In the genomic region with DNA sequence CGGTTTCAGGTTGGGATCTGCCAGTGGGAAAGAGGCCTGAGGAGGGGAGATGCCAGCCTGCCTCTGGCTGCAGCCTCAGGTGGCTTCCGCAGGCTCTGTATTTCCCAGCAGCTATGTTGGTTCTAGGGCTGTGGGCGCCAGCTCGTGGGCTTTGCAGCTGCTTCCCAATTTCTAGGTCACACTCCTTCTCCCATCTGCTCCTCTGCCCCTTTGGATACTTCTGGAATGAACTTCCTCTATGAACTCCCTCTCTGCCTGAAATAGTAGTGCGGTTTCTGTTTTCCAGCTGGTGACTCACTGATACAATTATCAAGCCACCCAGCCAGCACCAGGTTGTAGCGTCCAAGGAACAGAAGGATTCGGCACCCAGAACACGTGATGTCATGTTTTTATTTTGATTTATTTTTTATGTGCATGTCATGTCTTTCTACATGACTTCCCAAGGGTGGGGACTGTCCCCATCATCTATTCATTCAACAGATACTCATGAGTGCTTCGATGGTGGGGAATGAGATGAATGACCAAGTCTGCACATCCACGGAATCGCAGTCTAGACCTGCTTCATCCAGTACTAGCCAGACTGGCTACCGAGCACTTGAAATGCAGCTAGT, we compare ENCODE assay signal across 9 cellular contexts. TPM values are rescaled to one million over a fixed set of nuclear protein-coding genes. Genes with fewer than 3 reads are reported as not detected.
DNase-seq lines count a peak whose midpoint lies in the region; ATAC-seq and TF ChIP-seq lines count a peak whose summit lies in the region.
"Had no signal": no experiment of that assay in that cellular context is flagged by ENCODE, and none has a peak within 500 bp of the region (broad histone marks: within the 10 kb centered on the region; RNA-seq: fewer than 3 reads in every experiment).

No MANE protein-coding gene starts in this region.

- POLR2A ChIA-PET in Panc1 (lab: Charles Lee): interaction anchor here (0.5 to 0.6 kb wide), 2 partner anchors 220 to 332 kb away, joined by 3 read pairs; no protein-coding TSS in a partner anchor

- no peaks in the 10 kb centered on the region for H3K9me3 Mint-ChIP-seq in osteocyte (ENCODE audit: unreplicated experiment)

- no peak overlapping the region for H3K4me3 Mint-ChIP-seq in osteocyte (ENCODE audit: unreplicated experiment)

- in situ Hi-C loops in Panc1 (cut with HindIII; ENCODE audit: low pct_unique_long_range_greater_than_20kb, low sequenced_read_pairs): no loop called here

- no peaks in the 10 kb centered on the region for H3K27me3 Mint-ChIP-seq in osteocyte (ENCODE audit: unreplicated experiment)

- no peaks in the 10 kb centered on the region for H3K27me3 ChIP-seq in Panc1 (ENCODE audit: control insufficient read depth, insufficient read depth, low read length)

- peak overlapping the region; percentile 66 for H3K27ac Mint-ChIP-seq in osteocyte (ENCODE audit: unreplicated experiment)

- ATAC-seq in Panc1 (peak; percentile 81), HG03342 (IDR thresholded peaks at IDR 0.05; ENCODE audit: unreplicated experiment) (no peak), HG03571 (IDR thresholded peaks at IDR 0.05; ENCODE audit: unreplicated experiment) (no peak)

- CTCF ChIA-PET in Panc1 (lab: Charles Lee): no interaction called here

- peaks cover 66% of the 10 kb centered on the region for H3K4me1 ChIP-seq in Panc1 (ENCODE audit: control insufficient read depth, insufficient read depth, low read length)

- no peaks in the 10 kb centered on the region for H3K36me3 Mint-ChIP-seq in osteocyte (ENCODE audit: unreplicated experiment)

- intact Hi-C loops in Panc1 (cut with micrococcal nuclease; ENCODE audit: unreplicated experiment): no loop called here

- H3K4me3 ChIP-seq in Panc1 (ENCODE audit: low read depth in 2 of 2, low read length in 2 of 2): peak overlapping the region in 1 of 2 experiments; percentile 24; a peak in 2 of 4 replicates

- H3K27ac ChIP-seq in Panc1 (ENCODE audit: low read length): peak overlapping the region; percentile 90

- TF ChIP-seq CTCF in Panc1 (IDR thresholded peaks at IDR 0.05) (no peak), osteocyte (IDR thresholded peaks at IDR 0.05) (no peak)

- peak; percentile 79 for DNase-seq in DMS 273 treated with DMSO at 0.1 percent for 48 hours (lab: John Stamatoyannopoulos, UW)
- peak; percentile 84 for DNase-seq in Panc1 (ENCODE audit: low read depth, low spot score)
- DNase-seq in fibroblast of gingiva (ENCODE audit: low read depth): peak; percentile 27
- DNase-seq in osteocyte (ENCODE audit: extremely low spot score, unreplicated experiment): no peak
- DNase-seq in activated CD4-positive, alpha-beta T cell treated with anti-CD3 and anti-CD28 coated beads, Interleukin-2, amount 50 U/mL, for 4 hours: no peak
- no peak for DNase-seq in ecto neural progenitor cell (ENCODE audit: low spot score)
- DNase-seq: NCI-H1048 had no signal

- no peaks in the 10 kb centered on the region for H3K36me3 ChIP-seq in Panc1 (ENCODE audit: control insufficient read depth, insufficient read depth, low read length)

- H3K4me1 Mint-ChIP-seq in osteocyte (ENCODE audit: unreplicated experiment): peaks cover 38% of the 10 kb centered on the region

- no TSS peak for BruUV-seq in Panc1 (replicated peaks; lab: Mats Ljungman, UMichigan)

- H3K9me3 ChIP-seq in Panc1 (ENCODE audit: control insufficient read depth, insufficient read depth, low read depth, low read length): no peaks in the 10 kb centered on the region

RNA-seq across cellular contexts. Expression of a gene that starts 38.0 kb away (rescaled TPM):
- total RNA-seq in Panc1 (2021; ENCODE audit: unreplicated experiment) (113 TPM), osteocyte (29.2 and 32.7 TPM in 2 replicates)
- polyA plus RNA-seq in Panc1 (2012; ENCODE audit: insufficient read length): 205 TPM

Comparison
In these comparisons a context has a peak if more than half of its experiments do, and no peak if none do; other contexts are left out.
1. DNase-seq: peak in DMS 273 treated with DMSO at 0.1 percent for 48 hours (single experiment), Panc1 (single experiment) and fibroblast of gingiva (single experiment); none in osteocyte (single experiment), activated CD4-positive, alpha-beta T cell treated with anti-CD3 and anti-CD28 coated beads, Interleukin-2, amount 50 U/mL, for 4 hours (0 of 2) and ecto neural progenitor cell (single experiment).